ENCODE assay signal across 19 cellular contexts in genomic region chr21:17391811-17392340, GRCh38.
DNase-seq lines count a peak whose midpoint lies in the region; ATAC-seq and TF ChIP-seq lines count a peak whose summit lies in the region.
"Had no signal": no experiment of that assay in that cellular context is flagged by ENCODE, and none has a peak within 500 bp of the region (broad histone marks: within the 10 kb centered on the region; RNA-seq: fewer than 3 reads in every experiment).

No MANE protein-coding gene starts in this region.

- no peak for TF ChIP-seq CTCF in heart right ventricle (IDR thresholded peaks at IDR 0.05)

- H3K9me3 Mint-ChIP-seq in activated CD4-positive, alpha-beta T cell treated with anti-CD3 and anti-CD28 coated beads, Interleukin-2, amount 10 ng/mL, durations not matched to agents 24 days and 14 days = no peaks in the 10 kb centered on the region
- H3K9me3 Mint-ChIP-seq in activated CD4-positive, alpha-beta T cell treated with anti-CD3 and anti-CD28 coated beads for 36 hours (ENCODE audit: low read depth) = no peaks in the 10 kb centered on the region
- no peaks in the 10 kb centered on the region for H3K9me3 Mint-ChIP-seq in activated T-cell treated with anti-CD3 and anti-CD28 coated beads, Interleukin-2, amount 50 U/mL, for 4 hours

- no peak overlapping the region for H3K27ac Mint-ChIP-seq in activated CD4-positive, alpha-beta T cell treated with anti-CD3 and anti-CD28 coated beads, Interleukin-2, amount 10 ng/mL, durations not matched to agents 24 days and 14 days
- H3K27ac Mint-ChIP-seq in activated CD4-positive, alpha-beta T cell treated with anti-CD3 and anti-CD28 coated beads for 36 hours = no peak overlapping the region

- H3K9me3 ChIP-seq in heart right ventricle = no peaks in the 10 kb centered on the region
- H3K9me3 ChIP-seq: A549, MG63 had no signal

- peaks cover 2% of the 10 kb centered on the region for H3K27me3 Mint-ChIP-seq in activated CD4-positive, alpha-beta T cell treated with anti-CD3 and anti-CD28 coated beads, Interleukin-2, amount 10 ng/mL, durations not matched to agents 24 days and 14 days
- H3K27me3 Mint-ChIP-seq in activated CD4-positive, alpha-beta T cell treated with anti-CD3 and anti-CD28 coated beads for 36 hours = peaks cover 3% of the 10 kb centered on the region
- no peaks in the 10 kb centered on the region for H3K27me3 Mint-ChIP-seq in activated T-cell treated with anti-CD3 and anti-CD28 coated beads, Interleukin-2, amount 50 U/mL, for 4 hours (ENCODE audit: low read depth)

- no peaks in the 10 kb centered on the region for H3K27me3 ChIP-seq in heart right ventricle
- H3K27me3 ChIP-seq: MG63 had no signal

- ATAC-seq in activated CD4-positive, alpha-beta T cell treated with anti-CD3 and anti-CD28 coated beads for 36 hours = no peak
- no peak for ATAC-seq in activated T-cell treated with anti-CD3 and anti-CD28 coated beads, Interleukin-2, amount 50 U/mL, for 4 hours
- no peak for ATAC-seq in heart right ventricle
- ATAC-seq: A549 had no signal

- DNase-seq in activated CD4-positive, alpha-beta T cell treated with anti-CD3 and anti-CD28 coated beads, Interleukin-2, amount 10 ng/mL, durations not matched to agents 24 days and 14 days = peak; percentile 26
- no peak for DNase-seq in activated CD4-positive, alpha-beta T cell treated with anti-CD3 and anti-CD28 coated beads for 36 hours
- DNase-seq in NCI-H748 (lab: John Stamatoyannopoulos, UW; ENCODE audit: unreplicated experiment) (peak; percentile 58), epithelial cell of prostate (ENCODE audit: low read depth, low spot score) (peak; percentile 24), NOMO-1 (lab: John Stamatoyannopoulos, UW; ENCODE audit: unreplicated experiment in 2 of 2) (no peak), heart right ventricle (no peak), LoVo (ENCODE audit: low spot score) (no peak)
- no peak for DNase-seq in activated T-cell treated with anti-CD3 and anti-CD28 coated beads, Interleukin-2, amount 50 U/mL, for 4 hours
- DNase-seq: Calu3, GF-D8, GM23248, KBM-7, MG63, NCI-H1092 treated with DMSO at 0.1 percent for 48 hours, NCI-H187 treated with DMSO at 0.1 percent for 48 hours, NCI-H526 treated with DMSO at 0.1 percent for 48 hours, SIG-M5 had no signal

- CTCF ChIA-PET in activated CD4-positive, alpha-beta T cell treated with anti-CD3 and anti-CD28 coated beads for 36 hours (lab: Charles Lee) = interaction anchor here (1.1 to 3.8 kb wide), 2 partner anchors 99 to 194 kb away, joined by 4 to 14 read pairs; no protein-coding TSS in a partner anchor

- no peak overlapping the region for H3K27ac ChIP-seq in epithelial cell of prostate
- no peak overlapping the region for H3K27ac ChIP-seq in heart right ventricle
- H3K27ac ChIP-seq: A549, C4-2B, GM23248 had no signal

- intact Hi-C loops in activated CD4-positive, alpha-beta T cell treated with anti-CD3 and anti-CD28 coated beads, Interleukin-2, amount 10 ng/mL, durations not matched to agents 24 days and 14 days (cut with micrococcal nuclease) = no loop called here
- intact Hi-C loops in activated CD4-positive, alpha-beta T cell treated with anti-CD3 and anti-CD28 coated beads for 36 hours (cut with DNase I, micrococcal nuclease) = no loop called here
- intact Hi-C loops in heart right ventricle (cut with DNase I) = loop anchor here in 1 of 10 donors (10.0 kb wide), 1 partner anchor 63 kb away; no protein-coding TSS in a partner anchor

- POLR2A ChIA-PET in activated CD4-positive, alpha-beta T cell treated with anti-CD3 and anti-CD28 coated beads for 36 hours (lab: Charles Lee) = no interaction called here

- H3K4me3 Mint-ChIP-seq in activated CD4-positive, alpha-beta T cell treated with anti-CD3 and anti-CD28 coated beads, Interleukin-2, amount 10 ng/mL, durations not matched to agents 24 days and 14 days = no peak overlapping the region
- H3K4me3 Mint-ChIP-seq in activated CD4-positive, alpha-beta T cell treated with anti-CD3 and anti-CD28 coated beads for 36 hours = no peak overlapping the region
- H3K4me3 Mint-ChIP-seq in activated T-cell treated with anti-CD3 and anti-CD28 coated beads, Interleukin-2, amount 50 U/mL, for 4 hours = no peak overlapping the region

- no peak overlapping the region for H3K4me3 ChIP-seq in heart right ventricle
- H3K4me3 ChIP-seq: A549, GM23248, MG63 had no signal

- H3K4me1 ChIP-seq in heart right ventricle = no peaks in the 10 kb centered on the region
- H3K4me1 ChIP-seq: A549 had no signal

- H3K36me3 Mint-ChIP-seq in activated CD4-positive, alpha-beta T cell treated with anti-CD3 and anti-CD28 coated beads, Interleukin-2, amount 10 ng/mL, durations not matched to agents 24 days and 14 days (ENCODE audit: low read depth) = no peaks in the 10 kb centered on the region
- H3K36me3 Mint-ChIP-seq in activated CD4-positive, alpha-beta T cell treated with anti-CD3 and anti-CD28 coated beads for 36 hours (ENCODE audit: low read depth) = no peaks in the 10 kb centered on the region
- no peaks in the 10 kb centered on the region for H3K36me3 Mint-ChIP-seq in activated T-cell treated with anti-CD3 and anti-CD28 coated beads, Interleukin-2, amount 50 U/mL, for 4 hours (ENCODE audit: insufficient read depth)

- 78% methylated on average over 3 of the region's 3 CpGs for WGBS in heart right ventricle, 2 donors

- H3K4me1 Mint-ChIP-seq in activated CD4-positive, alpha-beta T cell treated with anti-CD3 and anti-CD28 coated beads, Interleukin-2, amount 10 ng/mL, durations not matched to agents 24 days and 14 days = no peaks in the 10 kb centered on the region
- H3K4me1 Mint-ChIP-seq in activated CD4-positive, alpha-beta T cell treated with anti-CD3 and anti-CD28 coated beads for 36 hours = no peaks in the 10 kb centered on the region
- H3K4me1 Mint-ChIP-seq in activated T-cell treated with anti-CD3 and anti-CD28 coated beads, Interleukin-2, amount 50 U/mL, for 4 hours (ENCODE audit: low read depth) = no peaks in the 10 kb centered on the region

- H3K36me3 ChIP-seq in heart right ventricle = no peaks in the 10 kb centered on the region
- H3K36me3 ChIP-seq: MG63 had no signal

Comparison
In these comparisons a context has a peak if more than half of its experiments do, and no peak if none do; other contexts are left out.
1. DNase-seq: peak in activated CD4-positive, alpha-beta T cell treated with anti-CD3 and anti-CD28 coated beads, Interleukin-2, amount 10 ng/mL, durations not matched to agents 24 days and 14 days (single experiment), NCI-H748 (single experiment) and epithelial cell of prostate (single experiment); none in activated CD4-positive, alpha-beta T cell treated with anti-CD3 and anti-CD28 coated beads for 36 hours (single experiment), activated T-cell treated with anti-CD3 and anti-CD28 coated beads, Interleukin-2, amount 50 U/mL, for 4 hours (single experiment), NOMO-1 (0 of 2), heart right ventricle (0 of 2) and LoVo (single experiment).